ENCODE assay signal across 8 cellular contexts in genomic region chr16:75148311-75149195, GRCh38. TPM values are rescaled to one million over a fixed set of nuclear protein-coding genes. Genes with fewer than 3 reads are reported as not detected.
DNase-seq lines count a peak whose midpoint lies in the region; ATAC-seq and TF ChIP-seq lines count a peak whose summit lies in the region.

TSS of gene ZFP1 (plus strand) at chr16:75148524. CDS start at chr16:75152952, 4,428 bp downstream.

- H4K20me1 ChIP-seq in BLaER1: no peaks in the 10 kb centered on the region

- DNase-seq in NCI-H524 treated with DMSO at 0.1 percent for 48 hours (lab: John Stamatoyannopoulos, UW): peak; percentile 78
- peak; percentile 97 for DNase-seq in activated CD4-positive, alpha-beta T cell treated with anti-CD3 and anti-CD28 coated beads for 36 hours
- peak; percentile 94 for DNase-seq in choroid plexus epithelial cell (ENCODE audit: low read depth)
- DNase-seq in kidney tubule cell (ENCODE audit: low spot score): peak; percentile 91
- DNase-seq in stimulated activated CD4-positive, alpha-beta T cell treated with anti-CD3 and anti-CD28 coated beads, Interleukin-1b, Interleukin-23, amount 100 ng/mL, for 1 hour (ENCODE audit: low read depth in 2 of 2): peak; percentile 84 to 91

- peak within 1 kb of the TSS; percentile 81 for H3K4me2 ChIP-seq in BLaER1

- POLR2A ChIA-PET in activated CD4-positive, alpha-beta T cell treated with anti-CD3 and anti-CD28 coated beads for 36 hours (lab: Charles Lee): no interaction called here

- peaks cover 26% of the 10 kb centered on the region for H3K36me3 ChIP-seq in BLaER1

- TF ChIP-seq CTCF in choroid plexus epithelial cell (conservative IDR thresholded peaks at IDR 0.05; ENCODE audit: low read depth, low read length): no peak

- CTCF ChIA-PET in activated CD4-positive, alpha-beta T cell treated with anti-CD3 and anti-CD28 coated beads for 36 hours (lab: Charles Lee): interaction anchor here (0.6 to 1.8 kb wide), 2 partner anchors 37 to 698 kb away, joined by 3 to 8 read pairs; no protein-coding TSS in a partner anchor

- peak within 1 kb of the TSS; percentile 88 for H3K4me3 Mint-ChIP-seq in activated CD4-positive, alpha-beta T cell treated with anti-CD3 and anti-CD28 coated beads for 36 hours

- peaks cover 31% of the 10 kb centered on the region for H3K36me3 Mint-ChIP-seq in activated CD4-positive, alpha-beta T cell treated with anti-CD3 and anti-CD28 coated beads for 36 hours (ENCODE audit: low read depth)

- intact Hi-C loops in activated CD4-positive, alpha-beta T cell treated with anti-CD3 and anti-CD28 coated beads for 36 hours (cut with DNase I, micrococcal nuclease): loop anchor here (1.0 to 10.0 kb wide), 16 partner anchors 37 to 854 kb away; partner anchors contain the start of genes WDR59 (in 2 of the 2), ADAT1 (in 1 of the 2), CFDP1 (in 1 of the 2) and GABARAPL2 (in 1 of the 2)

- peaks cover 56% of the 10 kb centered on the region for H3K9me3 ChIP-seq in BLaER1

- peak within 1 kb of the TSS; percentile 88 for H3K27ac Mint-ChIP-seq in activated CD4-positive, alpha-beta T cell treated with anti-CD3 and anti-CD28 coated beads for 36 hours

- H3K9ac ChIP-seq in BLaER1: peak within 1 kb of the TSS; percentile 96

- H3K4me3 ChIP-seq in BLaER1: peak within 1 kb of the TSS; percentile 92
- peak within 1 kb of the TSS; percentile 100 for H3K4me3 ChIP-seq in choroid plexus epithelial cell (ENCODE audit: low read depth, low read length)

- H3K27me3 ChIP-seq in BLaER1: no peaks in the 10 kb centered on the region

- peaks cover 32% of the 10 kb centered on the region for H3K4me1 Mint-ChIP-seq in activated CD4-positive, alpha-beta T cell treated with anti-CD3 and anti-CD28 coated beads for 36 hours

- peaks cover 21% of the 10 kb centered on the region for H3K9me3 Mint-ChIP-seq in activated CD4-positive, alpha-beta T cell treated with anti-CD3 and anti-CD28 coated beads for 36 hours (ENCODE audit: low read depth)

- peak within 1 kb of the TSS; percentile 96 for H3K27ac ChIP-seq in BLaER1

- H3K4me1 ChIP-seq in BLaER1: peaks cover 13% of the 10 kb centered on the region

- no peaks in the 10 kb centered on the region for H3K27me3 Mint-ChIP-seq in activated CD4-positive, alpha-beta T cell treated with anti-CD3 and anti-CD28 coated beads for 36 hours

- ATAC-seq in GM19324 (IDR thresholded peaks at IDR 0.05; ENCODE audit: low FRiP score, unreplicated experiment) (peak; percentile 89), HG03460 (IDR thresholded peaks at IDR 0.05; ENCODE audit: unreplicated experiment) (peak; percentile 87)
- ATAC-seq in activated CD4-positive, alpha-beta T cell treated with anti-CD3 and anti-CD28 coated beads for 36 hours: peak; percentile 93

RNA-seq across cellular contexts. Expression of gene ZFP1, which starts in this region (rescaled TPM):
- total RNA-seq in activated CD4-positive, alpha-beta T cell treated with anti-CD3 and anti-CD28 coated beads for 36 hours: 10 to 100 TPM; 14.8 to 17.3 TPM

Comparison
In these comparisons a context has a peak if more than half of its experiments do, and no peak if none do; other contexts are left out.
1. Peak in every context shown above with its lines: DNase-seq, ATAC-seq, H3K4me3 ChIP-seq and H3K27ac ChIP-seq.